Comparison of ENCODE assay signal across 36 cellular contexts in genomic region chr19:34932494-34932893, GRCh38.
"Had no signal": no experiment of that assay in that cellular context is flagged by ENCODE, and none has a peak within 500 bp of the region (broad histone marks: within the 10 kb centered on the region; RNA-seq: fewer than 3 reads in every experiment).

No MANE protein-coding gene starts in this region.

- H3K27me3 ChIP-seq: MG63 had no signal

- DNase-seq: Karpas-422, Kasumi-1, MG63, MM.1S, MV-4-11, NCI-H1048, NCI-H1092, NCI-H1092 treated with DMSO at 0.1 percent for 48 hours, NCI-H1105, NCI-H1105 treated with DMSO at 0.1 percent for 48 hours, NCI-H1417, NCI-H1417 treated with DMSO at 0.1 percent for 48 hours, NCI-H1436, NCI-H1436 treated with DMSO at 0.1 percent for 48 hours, NCI-H146, NCI-H1694, NCI-H1694 treated with DMSO at 0.1 percent for 48 hours, NCI-H187, NCI-H187 treated with DMSO at 0.1 percent for 48 hours, NCI-H1930, NCI-H2029, NCI-H2029 treated with DMSO at 0.1 percent for 48 hours, NCI-H2081, NCI-H2081 treated with DMSO at 0.1 percent for 48 hours, NCI-H2107, NCI-H2171, NCI-H2171 treated with DMSO at 0.1 percent for 48 hours, NCI-H2227 treated with DMSO at 0.1 percent for 48 hours, NCI-H226, NCI-H345, NCI-H446, NCI-H446 treated with DMSO at 0.1 percent for 48 hours, NCI-H510A, NCI-H510A treated with DMSO at 0.1 percent for 48 hours, NCI-H524, NCI-H524 treated with DMSO at 0.1 percent for 48 hours had no signal

- H3K9me3 ChIP-seq: MG63 had no signal

- H3K4me3 ChIP-seq: MG63 had no signal
